ENCODE assay signal across 8 cellular contexts in genomic region chr2:102396012-102396411, GRCh38. TPM values are rescaled to one million over a fixed set of nuclear protein-coding genes. Genes with fewer than 3 reads are reported as not detected.
"Had no signal": no experiment of that assay in that cellular context is flagged by ENCODE, and none has a peak within 500 bp of the region (broad histone marks: within the 10 kb centered on the region; RNA-seq: fewer than 3 reads in every experiment).

No MANE protein-coding gene starts in this region.

- DNase-seq: IMR-90, KBM-7, KG1 had no signal

- H3K9me3 Mint-ChIP-seq: IgD-negative memory B cell had no signal

- H3K27ac Mint-ChIP-seq: IgD-negative memory B cell had no signal

- H3K36me3 Mint-ChIP-seq: IgD-negative memory B cell had no signal

- H3K4me3 Mint-ChIP-seq: IgD-negative memory B cell had no signal

- ATAC-seq: HepG2 had no signal

- H3K27me3 Mint-ChIP-seq: IgD-negative memory B cell had no signal

- H3K27ac ChIP-seq: HL-60 had no signal

RNA-seq across cellular contexts. Expression of gene IL18RAP, which starts 26.9 kb away (rescaled TPM):
- total RNA-seq: HepG2, HT-29, HT1080, IMR-90 had no signal
- polyA plus RNA-seq: IMR-90 had no signal

RNA-seq across cellular contexts. Expression of gene IL18R1, which starts 40.4 kb away (rescaled TPM):
- total RNA-seq: HT-29 had no signal
